Comparison of ENCODE assay signal across 1 cellular context in the genomic region with DNA sequence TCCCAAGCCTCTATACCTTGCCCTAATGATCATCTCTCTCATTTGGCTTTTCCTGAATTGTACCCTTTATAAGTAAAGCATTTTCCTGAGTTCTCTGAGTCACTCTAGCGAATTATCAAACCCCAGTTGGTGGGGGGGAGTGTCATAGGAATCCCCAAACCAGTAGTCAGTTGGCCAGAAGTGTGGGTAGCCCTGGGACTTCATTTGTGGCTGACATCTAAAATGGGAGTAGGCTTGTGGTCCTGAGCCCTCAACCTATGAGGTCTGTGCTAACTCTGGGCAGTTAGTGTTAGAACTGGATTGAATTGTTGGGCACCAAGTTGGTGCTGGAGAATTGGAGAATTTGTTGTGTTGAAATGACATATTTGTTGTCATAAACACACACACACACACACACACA.
TF ChIP-seq lines count a peak whose summit lies in the region.

No MANE protein-coding gene starts in this region.

TF ChIP-seq in IMR-90, 13 proteins besides CTCF, POLR2A, EP300 and RAD21 (continued from another document):
- TF ChIP-seq, protein P1, sequence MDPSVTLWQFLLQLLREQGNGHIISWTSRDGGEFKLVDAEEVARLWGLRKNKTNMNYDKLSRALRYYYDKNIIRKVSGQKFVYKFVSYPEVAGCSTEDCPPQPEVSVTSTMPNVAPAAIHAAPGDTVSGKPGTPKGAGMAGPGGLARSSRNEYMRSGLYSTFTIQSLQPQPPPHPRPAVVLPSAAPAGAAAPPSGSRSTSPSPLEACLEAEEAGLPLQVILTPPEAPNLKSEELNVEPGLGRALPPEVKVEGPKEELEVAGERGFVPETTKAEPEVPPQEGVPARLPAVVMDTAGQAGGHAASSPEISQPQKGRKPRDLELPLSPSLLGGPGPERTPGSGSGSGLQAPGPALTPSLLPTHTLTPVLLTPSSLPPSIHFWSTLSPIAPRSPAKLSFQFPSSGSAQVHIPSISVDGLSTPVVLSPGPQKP (IDR thresholded peaks at IDR 0.05; ENCODE audit: borderline replicate concordance, low read depth, low read length): no peak
- TF ChIP-seq SMC3 (IDR thresholded peaks at IDR 0.05; ENCODE audit: low read depth, low read length): no peak
